22 cellular contexts compared by ENCODE assay signal in the genomic region with DNA sequence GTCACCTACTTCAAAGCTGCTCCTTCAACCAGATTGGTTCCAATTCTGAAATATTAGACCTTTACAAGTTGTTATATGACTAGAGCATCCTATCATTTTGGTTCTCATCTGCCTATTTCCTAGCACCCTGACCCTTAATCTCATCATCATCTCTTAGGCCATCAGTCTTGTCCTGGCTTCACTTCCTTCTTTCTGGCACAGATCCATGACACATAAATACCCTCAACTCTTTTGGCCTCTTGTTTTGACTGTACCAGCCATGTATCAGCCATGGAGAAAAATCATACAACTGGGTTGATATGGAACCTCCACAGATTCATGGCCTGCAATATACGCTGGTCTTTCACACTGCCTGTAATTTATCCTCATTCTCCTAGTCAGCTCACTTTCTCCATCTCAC.
DNase-seq lines count a peak whose midpoint lies in the region; ATAC-seq, FAIRE-seq and TF ChIP-seq lines count a peak whose summit lies in the region.
"Had no signal": no experiment of that assay in that cellular context is flagged by ENCODE, and none has a peak within 500 bp of the region (broad histone marks: within the 10 kb centered on the region; RNA-seq: fewer than 3 reads in every experiment).

No MANE protein-coding gene starts in this region.

- H3K4me1 ChIP-seq in GM12878 (ENCODE audit: control insufficient read depth, insufficient read depth, low read length), result no peaks in the 10 kb centered on the region
- H3K4me1 ChIP-seq: BE2C, BLaER1 had no signal

- ATAC-seq in GM12878 (no peak), HG03469 (IDR thresholded peaks at IDR 0.05; ENCODE audit: unreplicated experiment) (no peak)

- no peaks in the 10 kb centered on the region for H3K4me1 Mint-ChIP-seq in Calu3 (ENCODE audit: low read depth, unreplicated experiment)
- H3K4me1 Mint-ChIP-seq: CD14-positive monocyte; CD4-positive, alpha-beta memory T cell; CD4-positive, CD25-positive, alpha-beta regulatory T cell; CD8-positive, alpha-beta memory T cell had no signal

- DNase-seq in GM12891 (ENCODE audit: insufficient read length, low spot score) (no peak), GM18507 (ENCODE audit: extremely low spot score, insufficient read length, low read depth) (no peak), GM12878 (ENCODE audit: low read depth, low spot score) (no peak), activated gamma-delta T cell (lab: John Stamatoyannopoulos, UW) (no peak), Calu3 (no peak)
- DNase-seq: 8988T; ACHN; BE2C; C1 segment of cervical spinal cord; CD4-positive, alpha-beta memory T cell; CD4-positive, CD25-positive, alpha-beta regulatory T cell; CD8-positive, alpha-beta memory T cell; COR-L47; DND-41; EL; GDM1 had no signal

- H3K4me2 ChIP-seq in GM12878 (ENCODE audit: control insufficient read depth, insufficient read depth), result no peak overlapping the region
- H3K4me2 ChIP-seq: BLaER1 had no signal

- intact Hi-C loops in GM12878 (cut with micrococcal nuclease; ENCODE audit: unreplicated experiment) (no loop called here), Calu3 (cut with micrococcal nuclease; ENCODE audit: unreplicated experiment) (no loop called here)

- no peak overlapping the region for H3K27ac ChIP-seq in GM12878 (ENCODE audit: control insufficient read depth, insufficient read depth)
- H3K27ac ChIP-seq: BLaER1 had no signal

- peaks cover under 1% of the 10 kb centered on the region for H3K9me3 Mint-ChIP-seq in Calu3 (ENCODE audit: low read depth, unreplicated experiment)

- no peaks in the 10 kb centered on the region for H4K20me1 ChIP-seq in GM12878 (ENCODE audit: control insufficient read depth, insufficient read depth)
- H4K20me1 ChIP-seq: BLaER1 had no signal

- H3K36me3 Mint-ChIP-seq in Calu3 (ENCODE audit: insufficient read depth, unreplicated experiment), result no peaks in the 10 kb centered on the region
- H3K36me3 Mint-ChIP-seq: CD14-positive monocyte; CD4-positive, alpha-beta memory T cell; CD4-positive, CD25-positive, alpha-beta regulatory T cell; CD8-positive, alpha-beta memory T cell had no signal

- no peak overlapping the region for H2AFZ ChIP-seq in GM12878 (ENCODE audit: control insufficient read depth, low read depth, low read length)

- WGBS in GM12878 (ENCODE audit: insufficient coverage, insufficient replicate concordance, low lambda C conversion rate, missing lambda C conversion rate), result 95% methylated on average over 1 of the region's 1 CpG

- RAD21 ChIA-PET in GM12878 (lab: Charles Lee; ENCODE audit: unreplicated experiment), result no interaction called here

- FAIRE-seq in GM12891 (lab: Jason Lieb, UNC) (no peak), GM18507 (lab: Jason Lieb, UNC) (peak; percentile 18), GM12878 (lab: Jason Lieb, UNC) (no peak)
- FAIRE-seq: A204.1, D721Med, GM19239 had no signal

- in situ Hi-C loops in GM12878 (cut with MboI), result no loop called here

- no peak overlapping the region for H3K4me3 ChIP-seq in GM12878
- H3K4me3 ChIP-seq: BLaER1 had no signal

- no peak for TF ChIP-seq RAD21 in GM12878 (IDR thresholded peaks at IDR 0.05; ENCODE audit: insufficient read depth, low read depth, low read length)

- TF ChIP-seq CTCF in GM12878 (IDR thresholded peaks at IDR 0.05 in 2 of 3, conservative IDR thresholded peaks at IDR 0.05 in 1 of 3; ENCODE audit: control insufficient read depth in 2 of 3, extremely low read depth in 1 of 3, insufficient read depth in 1 of 3, low read depth in 3 of 3, low read length in 3 of 3) (no peak), Calu3 (IDR thresholded peaks at IDR 0.05; ENCODE audit: unreplicated experiment) (no peak)

- CTCF ChIA-PET in GM12878 (lab: Yijun Ruan, JAX) (no interaction called here), Calu3 (lab: Charles Lee) (no interaction called here)

- POLR2A ChIA-PET in GM12878 (lab: Charles Lee), result no interaction called here

- H3K27me3 Mint-ChIP-seq in Calu3 (ENCODE audit: unreplicated experiment), result no peaks in the 10 kb centered on the region

- SMC1A ChIA-PET in GM12878 (lab: Charles Lee; ENCODE audit: uncharacterized antibody, unreplicated experiment), result no interaction called here

- H3K9me3 ChIP-seq in GM12878 (replicated peaks; ENCODE audit: control insufficient read depth, insufficient read depth, low read length), result no peaks in the 10 kb centered on the region; the same call in 2 of the 3 replicates
- H3K9me3 ChIP-seq: BE2C had no signal

- no TSS peak for BruUV-seq in GM12878 (replicated peaks; lab: Mats Ljungman, UMichigan)
- BruUV-seq in Calu3 (replicated peaks; lab: Mats Ljungman, UMichigan), result no TSS peak

- H3K4me3 Mint-ChIP-seq in Calu3 (ENCODE audit: low read depth, unreplicated experiment), result no peak overlapping the region
- H3K4me3 Mint-ChIP-seq: CD14-positive monocyte; CD4-positive, alpha-beta memory T cell; CD4-positive, CD25-positive, alpha-beta regulatory T cell; CD8-positive, alpha-beta memory T cell had no signal

- no peaks in the 10 kb centered on the region for H3K36me3 ChIP-seq in GM12878 (ENCODE audit: control insufficient read depth in 2 of 2, insufficient read depth in 2 of 2, low read length in 1 of 2)
- H3K36me3 ChIP-seq: BE2C, BLaER1 had no signal

- TF ChIP-seq POLR2A in GM12891 (IDR thresholded peaks at IDR 0.05; ENCODE audit: low read depth, low read length) (no peak), GM12878 (IDR thresholded peaks at IDR 0.05; ENCODE audit: low read depth, low read length) (no peak)

- H3K9ac ChIP-seq in GM12878 (ENCODE audit: control insufficient read depth, insufficient read depth, low read length), result no peak overlapping the region
- H3K9ac ChIP-seq: BLaER1 had no signal

- H3K27ac Mint-ChIP-seq in Calu3 (ENCODE audit: unreplicated experiment), result no peak overlapping the region
- H3K27ac Mint-ChIP-seq: CD14-positive monocyte; CD4-positive, alpha-beta memory T cell; CD4-positive, CD25-positive, alpha-beta regulatory T cell; CD8-positive, alpha-beta memory T cell had no signal

- no peaks in the 10 kb centered on the region; a peak in 1 of 4 replicates for H3K27me3 ChIP-seq in GM12878 (replicated peaks in 1 of 2; ENCODE audit: control insufficient read depth in 2 of 2, insufficient read depth in 2 of 2, low read length in 1 of 2)
- H3K27me3 ChIP-seq: BE2C, BLaER1 had no signal

- no peak for TF ChIP-seq EP300 in GM12878 (IDR thresholded peaks at IDR 0.05; ENCODE audit: borderline replicate concordance in 1 of 2, control insufficient read depth in 1 of 2, low read depth in 2 of 2, low read length in 2 of 2)

- H3K79me2 ChIP-seq in GM12878 (ENCODE audit: control insufficient read depth, insufficient read depth, low read length), result no peaks in the 10 kb centered on the region

TF ChIP-seq in GM12891, 5 proteins besides CTCF, POLR2A, EP300 and RAD21:
- TF ChIP-seq SPI1 (IDR thresholded peaks at IDR 0.05; ENCODE audit: low read depth, low read length) (peak; percentile 51), TAF1 (IDR thresholded peaks at IDR 0.05; ENCODE audit: low read depth, low read length) (no peak)
TF ChIP-seq in GM12891: peak in this region for 1.

TF ChIP-seq in GM12878, 131 proteins besides CTCF, POLR2A, EP300 and RAD21:
- TF ChIP-seq SUPT20H (IDR thresholded peaks at IDR 0.05; ENCODE audit: borderline replicate concordance, control insufficient read depth, low read depth, low read length) (no peak), ZZZ3 (IDR thresholded peaks at IDR 0.05; ENCODE audit: control insufficient read depth, insufficient read length, low read depth) (no peak), ZNF207 (IDR thresholded peaks at IDR 0.05; ENCODE audit: borderline replicate concordance) (no peak), SPI1 (IDR thresholded peaks at IDR 0.05; ENCODE audit: borderline replicate concordance, insufficient read depth, low read depth, low read length) (0 out of 2 replicates have a peak, but pooled peaks have one; percentile 3), EGR1 (IDR thresholded peaks at IDR 0.05; ENCODE audit: borderline replicate concordance in 1 of 2, low read depth in 2 of 2, low read length in 2 of 2) (no peak), PML (IDR thresholded peaks at IDR 0.05; ENCODE audit: low read length) (no peak)
- TF ChIP-seq, protein P1, sequence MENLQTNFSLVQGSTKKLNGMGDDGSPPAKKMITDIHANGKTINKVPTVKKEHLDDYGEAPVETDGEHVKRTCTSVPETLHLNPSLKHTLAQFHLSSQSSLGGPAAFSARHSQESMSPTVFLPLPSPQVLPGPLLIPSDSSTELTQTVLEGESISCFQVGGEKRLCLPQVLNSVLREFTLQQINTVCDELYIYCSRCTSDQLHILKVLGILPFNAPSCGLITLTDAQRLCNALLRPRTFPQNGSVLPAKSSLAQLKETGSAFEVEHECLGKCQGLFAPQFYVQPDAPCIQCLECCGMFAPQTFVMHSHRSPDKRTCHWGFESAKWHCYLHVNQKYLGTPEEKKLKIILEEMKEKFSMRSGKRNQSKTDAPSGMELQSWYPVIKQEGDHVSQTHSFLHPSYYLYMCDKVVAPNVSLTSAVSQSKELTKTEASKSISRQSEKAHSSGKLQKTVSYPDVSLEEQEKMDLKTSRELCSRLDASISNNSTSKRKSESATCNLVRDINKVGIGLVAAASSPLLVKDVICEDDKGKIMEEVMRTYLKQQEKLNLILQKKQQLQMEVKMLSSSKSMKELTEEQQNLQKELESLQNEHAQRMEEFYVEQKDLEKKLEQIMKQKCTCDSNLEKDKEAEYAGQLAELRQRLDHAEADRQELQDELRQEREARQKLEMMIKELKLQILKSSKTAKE (IDR thresholded peaks at IDR 0.05; ENCODE audit: low read depth, poor library complexity, severe bottlenecking), result no peak
- TF ChIP-seq, protein P2, sequence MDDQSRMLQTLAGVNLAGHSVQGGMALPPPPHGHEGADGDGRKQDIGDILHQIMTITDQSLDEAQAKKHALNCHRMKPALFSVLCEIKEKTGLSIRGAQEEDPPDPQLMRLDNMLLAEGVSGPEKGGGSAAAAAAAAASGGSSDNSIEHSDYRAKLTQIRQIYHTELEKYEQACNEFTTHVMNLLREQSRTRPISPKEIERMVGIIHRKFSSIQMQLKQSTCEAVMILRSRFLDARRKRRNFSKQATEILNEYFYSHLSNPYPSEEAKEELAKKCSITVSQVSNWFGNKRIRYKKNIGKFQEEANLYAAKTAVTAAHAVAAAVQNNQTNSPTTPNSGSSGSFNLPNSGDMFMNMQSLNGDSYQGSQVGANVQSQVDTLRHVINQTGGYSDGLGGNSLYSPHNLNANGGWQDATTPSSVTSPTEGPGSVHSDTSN (IDR thresholded peaks at IDR 0.05; ENCODE audit: insufficient replicate concordance, low read depth, low read length), result no peak
TF ChIP-seq in GM12878: peak in this region for 1.
